In the genomic region with DNA sequence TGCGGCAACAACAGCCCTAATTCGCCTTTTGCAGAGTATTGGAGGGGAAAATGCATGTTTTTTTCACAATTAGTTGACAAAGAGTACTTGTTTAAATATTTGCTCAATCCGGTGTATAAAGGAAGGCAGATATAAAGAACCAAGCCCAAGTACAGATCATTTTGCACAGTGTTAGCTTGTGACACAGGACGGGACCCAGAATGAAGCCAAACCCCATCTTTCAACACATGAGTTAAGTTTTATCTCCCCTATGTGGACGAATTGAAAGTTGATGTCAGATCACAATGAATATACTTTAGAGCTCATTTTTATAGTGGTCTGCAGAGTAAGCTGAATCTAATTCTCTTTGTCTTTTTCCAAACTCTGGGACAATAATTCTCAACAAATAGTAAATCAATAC, we compare ENCODE assay signal across 29 cellular contexts.
"Had no signal": no experiment of that assay in that cellular context is flagged by ENCODE, and none has a peak within 500 bp of the region (broad histone marks: within the 10 kb centered on the region; RNA-seq: fewer than 3 reads in every experiment).

No MANE protein-coding gene starts in this region.

- H3K4me1 ChIP-seq: foreskin keratinocyte, gastrocnemius medialis, heart right ventricle had no signal

- H3K36me3 ChIP-seq: brain microvascular endothelial cell, gastrocnemius medialis, heart right ventricle had no signal

- H3K4me3 ChIP-seq: coronary artery, dorsolateral prefrontal cortex, gastrocnemius medialis, heart right ventricle had no signal

- DNase-seq: activated CD4-positive, alpha-beta memory T cell treated with anti-CD3 and anti-CD28 coated beads, Interleukin-2, amount 10 ng/mL, durations not matched to agents 7 days and 5 days; activated CD4-positive, alpha-beta T cell treated with anti-CD3 and anti-CD28 coated beads for 1 hour; activated CD4-positive, alpha-beta T cell treated with anti-CD3 and anti-CD28 coated beads for 4 hours; activated CD4-positive, alpha-beta T cell treated with anti-CD3 and anti-CD28 coated beads, Interleukin-2, amount 10 ng/mL, durations not matched to agents 7 days and 5 days; activated CD4-positive, alpha-beta T cell treated with anti-CD3 and anti-CD28 coated beads, Interleukin-2, amount 50 U/mL, for 4 hours; activated CD8-positive, alpha-beta memory T cell treated with anti-CD3 and anti-CD28 coated beads, Interleukin-2, amount 50 U/mL, for 48 hours; activated effector memory CD4-positive, alpha-beta T cell treated with Interleukin-2 at 50 U/mL for 16 hours; activated gamma-delta T cell treated with Interleukin-2 at 50 U/mL for 16 hours; activated naive CD4-positive, alpha-beta T cell treated with anti-CD3 and anti-CD28 coated beads, Interleukin-2, amount 50 U/mL, for 16 hours; activated naive CD4-positive, alpha-beta T cell treated with Interleukin-2 at 50 U/mL for 16 hours; activated T-cell treated with anti-CD3 and anti-CD28 coated beads for 4 hours; activated T-cell treated with anti-CD3 and anti-CD28 coated beads, Interleukin-2, amount 50 U/mL, for 4 hours; amniotic stem cell; anterior cingulate cortex; brain microvascular endothelial cell; dorsolateral prefrontal cortex; effector memory CD4-positive, alpha-beta T cell; endodermal cell; foreskin keratinocyte; gastrocnemius medialis; heart right ventricle; T-helper 2 cell had no signal

- H3K9me3 ChIP-seq: gastrocnemius medialis, heart right ventricle had no signal

- H3K27me3 ChIP-seq: brain microvascular endothelial cell, dorsolateral prefrontal cortex, foreskin keratinocyte, gastrocnemius medialis had no signal

- H3K27ac ChIP-seq: brain microvascular endothelial cell, coronary artery, dorsolateral prefrontal cortex, foreskin keratinocyte, gastrocnemius medialis, heart right ventricle, VCaP had no signal

- FAIRE-seq: astrocyte, bronchial epithelial cell had no signal

- ATAC-seq: activated T-cell treated with anti-CD3 and anti-CD28 coated beads, Interleukin-2, amount 50 U/mL, for 4 hours; activated T-helper 17 cell treated with anti-CD3 and anti-CD28 coated beads, Interleukin-2, amount 50 U/mL, for 72 hours; esophagus mucosa; foreskin keratinocyte; gastrocnemius medialis; heart right ventricle; WTC11 had no signal
